Comparison of ENCODE assay signal across 1 cellular context in genomic region chr2:71021394-71021793, GRCh38.
TF ChIP-seq lines count a peak whose summit lies in the region.
"Not testable (repeated sequence)": the region's sequence is repeated elsewhere in the genome, so short reads cannot be mapped to it uniquely, and the experiment has no call there.

No MANE protein-coding gene starts in this region.

TF ChIP-seq in HepG2, 621 proteins besides CTCF, POLR2A, EP300 and RAD21:
- peak; percentile 78 for TF ChIP-seq CREB1 (IDR thresholded peaks at IDR 0.05)
- not testable (repeated sequence) for TF ChIP-seq CREB1, ATF7 (CRISPR knock-in tag; IDR thresholded peaks at IDR 0.05)
- TF ChIP-seq ATF7 (IDR thresholded peaks at IDR 0.05): peak; percentile 70
- TF ChIP-seq, protein P1, sequence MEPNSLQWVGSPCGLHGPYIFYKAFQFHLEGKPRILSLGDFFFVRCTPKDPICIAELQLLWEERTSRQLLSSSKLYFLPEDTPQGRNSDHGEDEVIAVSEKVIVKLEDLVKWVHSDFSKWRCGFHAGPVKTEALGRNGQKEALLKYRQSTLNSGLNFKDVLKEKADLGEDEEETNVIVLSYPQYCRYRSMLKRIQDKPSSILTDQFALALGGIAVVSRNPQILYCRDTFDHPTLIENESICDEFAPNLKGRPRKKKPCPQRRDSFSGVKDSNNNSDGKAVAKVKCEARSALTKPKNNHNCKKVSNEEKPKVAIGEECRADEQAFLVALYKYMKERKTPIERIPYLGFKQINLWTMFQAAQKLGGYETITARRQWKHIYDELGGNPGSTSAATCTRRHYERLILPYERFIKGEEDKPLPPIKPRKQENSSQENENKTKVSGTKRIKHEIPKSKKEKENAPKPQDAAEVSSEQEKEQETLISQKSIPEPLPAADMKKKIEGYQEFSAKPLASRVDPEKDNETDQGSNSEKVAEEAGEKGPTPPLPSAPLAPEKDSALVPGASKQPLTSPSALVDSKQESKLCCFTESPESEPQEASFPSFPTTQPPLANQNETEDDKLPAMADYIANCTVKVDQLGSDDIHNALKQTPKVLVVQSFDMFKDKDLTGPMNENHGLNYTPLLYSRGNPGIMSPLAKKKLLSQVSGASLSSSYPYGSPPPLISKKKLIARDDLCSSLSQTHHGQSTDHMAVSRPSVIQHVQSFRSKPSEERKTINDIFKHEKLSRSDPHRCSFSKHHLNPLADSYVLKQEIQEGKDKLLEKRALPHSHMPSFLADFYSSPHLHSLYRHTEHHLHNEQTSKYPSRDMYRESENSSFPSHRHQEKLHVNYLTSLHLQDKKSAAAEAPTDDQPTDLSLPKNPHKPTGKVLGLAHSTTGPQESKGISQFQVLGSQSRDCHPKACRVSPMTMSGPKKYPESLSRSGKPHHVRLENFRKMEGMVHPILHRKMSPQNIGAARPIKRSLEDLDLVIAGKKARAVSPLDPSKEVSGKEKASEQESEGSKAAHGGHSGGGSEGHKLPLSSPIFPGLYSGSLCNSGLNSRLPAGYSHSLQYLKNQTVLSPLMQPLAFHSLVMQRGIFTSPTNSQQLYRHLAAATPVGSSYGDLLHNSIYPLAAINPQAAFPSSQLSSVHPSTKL (CRISPR knock-in tag; IDR thresholded peaks at IDR 0.05): 0 out of 2 replicates have a peak, but pooled peaks have one; percentile 11
